In the genomic region with DNA sequence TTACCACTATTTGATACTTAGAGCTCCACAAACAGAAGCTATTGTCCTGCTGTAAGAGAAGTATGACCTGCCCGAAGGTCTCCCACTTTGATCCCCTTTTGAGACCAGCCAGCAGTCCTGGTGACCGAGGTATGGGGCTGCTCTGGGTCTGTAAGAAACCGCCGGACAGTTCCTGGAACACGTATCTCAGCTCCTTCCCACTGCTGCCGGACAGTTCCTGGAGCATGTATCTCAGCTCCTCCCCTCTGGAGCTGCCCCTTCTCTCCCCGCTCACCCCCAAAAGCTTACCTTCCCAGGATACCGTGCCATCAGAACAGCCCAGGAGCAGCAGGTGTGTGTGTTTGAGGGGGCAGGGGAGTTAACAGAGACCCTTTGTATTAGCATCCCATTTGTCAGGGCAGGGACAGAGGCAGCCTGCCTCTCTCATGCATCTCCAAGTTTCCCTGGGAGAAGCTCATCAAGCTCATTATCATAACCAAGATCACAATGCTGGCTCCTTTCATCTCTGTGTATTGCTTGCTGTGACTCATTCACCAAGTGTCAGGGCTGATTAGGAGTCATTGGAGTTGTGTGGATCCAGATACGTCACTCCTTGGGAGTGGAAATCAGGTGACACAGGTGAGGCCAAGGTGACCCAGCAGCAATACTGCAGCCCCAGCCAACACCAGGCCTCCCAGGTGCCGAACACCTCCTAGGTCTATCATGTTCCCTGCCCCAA, we compare ENCODE assay signal across 16 cellular contexts. TPM values are rescaled to one million over a fixed set of nuclear protein-coding genes. Genes with fewer than 3 reads are reported as not detected.
DNase-seq lines count a peak whose midpoint lies in the region; ATAC-seq and TF ChIP-seq lines count a peak whose summit lies in the region.
"Had no signal": no experiment of that assay in that cellular context is flagged by ENCODE, and none has a peak within 500 bp of the region (broad histone marks: within the 10 kb centered on the region; RNA-seq: fewer than 3 reads in every experiment).

No MANE protein-coding gene starts in this region.

- TF ChIP-seq POLR2A in IMR-90 (IDR thresholded peaks at IDR 0.05; ENCODE audit: low read depth, low read length) (no peak), uterus (IDR thresholded peaks at IDR 0.05) (no peak)

- H3K27me3 Mint-ChIP-seq in brain = no peaks in the 10 kb centered on the region

- H3K9me1 ChIP-seq in IMR-90 (ENCODE audit: insufficient read depth, low read length) = peaks cover 22% of the 10 kb centered on the region

- H2AK9ac ChIP-seq in IMR-90 (replicated peaks; ENCODE audit: low read depth, low read length, poor library complexity) = no peak overlapping the region

- H3K27ac ChIP-seq in IMR-90 (ENCODE audit: insufficient read depth, low read length) (no peak overlapping the region), uterus (peak overlapping the region; percentile 71 to 74)
- H3K27ac ChIP-seq in effector memory CD4-positive, alpha-beta T cell (ENCODE audit: insufficient read depth, low read length, poor library complexity, severe bottlenecking) = no peak overlapping the region
- H3K27ac ChIP-seq: ascending aorta; BLaER1 treated with 17β-estradiol and CSF1 and Interleukin-3, amounts not matched to agents 10 nM and 100 nM; parathyroid adenoma; VCaP had no signal

- no TSS peak for BruUV-seq in IMR-90 (replicated peaks; lab: Mats Ljungman, UMichigan)

- no peak overlapping the region for H3K56ac ChIP-seq in IMR-90 (ENCODE audit: extremely low read depth, insufficient read depth, low read length)

- no peak overlapping the region for H3K18ac ChIP-seq in IMR-90 (ENCODE audit: low read depth, low read length)

- no peak overlapping the region for H2AFZ ChIP-seq in IMR-90 (replicated peaks; ENCODE audit: low read length, poor library complexity)
- H2AFZ ChIP-seq: parathyroid adenoma had no signal

- no peak for TF ChIP-seq CTCF in IMR-90 (conservative IDR thresholded peaks at IDR 0.05; ENCODE audit: low read depth, low read length)
- no peak for TF ChIP-seq CTCF in brain (conservative IDR thresholded peaks at IDR 0.05)
- TF ChIP-seq CTCF in uterus (IDR thresholded peaks at IDR 0.05) = no peak

- DNase-seq in IMR-90 (no peak), kidney tubule cell (ENCODE audit: low spot score) (peak; percentile 75), uterus (no peak), NCI-H510A (lab: John Stamatoyannopoulos, UW) (no peak), cerebellum (ENCODE audit: low spot score) (no peak)
- no peak for DNase-seq in effector memory CD4-positive, alpha-beta T cell
- DNase-seq: activated effector memory CD4-positive, alpha-beta T cell treated with anti-CD3 and anti-CD28 coated beads, Interleukin-2, amount 50 U/mL, for 16 hours; dermis blood vessel endothelial cell; hypothalamus had no signal

- peaks cover 0 to 9% of the 10 kb centered on the region in 2 experiments; a peak in 2 of 4 replicates for H3K79me1 ChIP-seq in IMR-90 (ENCODE audit: low read depth in 1 of 2, low read length in 2 of 2)

- POLR2A ChIA-PET in IMR-90 (lab: Charles Lee; ENCODE audit: unreplicated experiment) = no interaction called here

- H3K4me1 Mint-ChIP-seq in brain = peaks cover 98% of the 10 kb centered on the region

- H3K9me3 ChIP-seq in IMR-90 (ENCODE audit: control insufficient read depth, insufficient read depth, low read length) (no peaks in the 10 kb centered on the region), uterus (no peaks in the 10 kb centered on the region)
- no peaks in the 10 kb centered on the region for H3K9me3 ChIP-seq in effector memory CD4-positive, alpha-beta T cell (ENCODE audit: control insufficient read depth, low read length)
- H3K9me3 ChIP-seq: ascending aorta; BLaER1 treated with 17β-estradiol and CSF1 and Interleukin-3, amounts not matched to agents 10 nM and 100 nM had no signal

- H3K4me2 ChIP-seq in IMR-90 (ENCODE audit: low read depth, low read length) = no peak overlapping the region
- H3K4me2 ChIP-seq: BLaER1 treated with 17β-estradiol and CSF1 and Interleukin-3, amounts not matched to agents 10 nM and 100 nM had no signal

- peak overlapping the region; percentile 76 for H2AK5ac ChIP-seq in IMR-90 (ENCODE audit: low read depth, low read length)

- H3K27me3 ChIP-seq in IMR-90 (ENCODE audit: control insufficient read depth, insufficient read depth, low read length) (no peaks in the 10 kb centered on the region), uterus (no peaks in the 10 kb centered on the region)
- H3K27me3 ChIP-seq in effector memory CD4-positive, alpha-beta T cell (replicated peaks; ENCODE audit: control insufficient read depth, insufficient read depth, low read length, poor library complexity, severe bottlenecking) = no peaks in the 10 kb centered on the region
- H3K27me3 ChIP-seq: ascending aorta; BLaER1 treated with 17β-estradiol and CSF1 and Interleukin-3, amounts not matched to agents 10 nM and 100 nM had no signal

- no peak overlapping the region for H4K8ac ChIP-seq in IMR-90 (ENCODE audit: low read depth in 2 of 2, low read length in 2 of 2)

- no peak for ATAC-seq in IMR-90 (ENCODE audit: low read depth)
- ATAC-seq: GM12878 had no signal

- H4K5ac ChIP-seq in IMR-90 (ENCODE audit: low read depth, low read length) = no peak overlapping the region

- peaks cover 0 to 7% (median 0%) of the 10 kb centered on the region in 5 experiments for H3K9me3 Mint-ChIP-seq in brain

- H3K36me3 ChIP-seq in IMR-90 (ENCODE audit: control insufficient read depth, insufficient read depth, low read length) (no peaks in the 10 kb centered on the region), uterus (no peaks in the 10 kb centered on the region)
- H3K36me3 ChIP-seq in effector memory CD4-positive, alpha-beta T cell (ENCODE audit: control insufficient read depth, insufficient read depth, low read length) = no peaks in the 10 kb centered on the region
- H3K36me3 ChIP-seq: ascending aorta; BLaER1 treated with 17β-estradiol and CSF1 and Interleukin-3, amounts not matched to agents 10 nM and 100 nM had no signal

- H3K4me1 ChIP-seq in IMR-90 (ENCODE audit: control insufficient read depth, insufficient read depth, low read length) (peaks cover 15% of the 10 kb centered on the region), uterus (peaks cover 0 to 6% of the 10 kb centered on the region in 2 donors)
- no peaks in the 10 kb centered on the region for H3K4me1 ChIP-seq in effector memory CD4-positive, alpha-beta T cell (ENCODE audit: control insufficient read depth, insufficient read depth, low read length, poor library complexity, severe bottlenecking)
- H3K4me1 ChIP-seq: parathyroid adenoma had no signal

- intact Hi-C loops in IMR-90 (cut with micrococcal nuclease) (no loop called here), uterus (cut with DNase I; ENCODE audit: low total_unique reads) (no loop called here)

- H3K4me3 ChIP-seq in IMR-90 (ENCODE audit: insufficient read depth, low read depth, low read length) (no peak overlapping the region), uterus (no peak overlapping the region)
- no peak overlapping the region for H3K4me3 ChIP-seq in effector memory CD4-positive, alpha-beta T cell (ENCODE audit: insufficient read depth, low read depth, low read length, poor library complexity, severe bottlenecking)
- H3K4me3 ChIP-seq: ascending aorta; BLaER1 treated with 17β-estradiol and CSF1 and Interleukin-3, amounts not matched to agents 10 nM and 100 nM; GM12878 had no signal

- dilution Hi-C loops in IMR-90 (cut with HindIII; ENCODE audit: low sequenced_read_pairs, unreplicated experiment) = no loop called here

- H3K23ac ChIP-seq in IMR-90 (ENCODE audit: low read depth, low read length) = no peak overlapping the region

- CTCF ChIA-PET in IMR-90 (lab: Yijun Ruan, JAX) = no interaction called here

- H2BK15ac ChIP-seq in IMR-90 (ENCODE audit: low read depth, low read length) = no peak overlapping the region

- H3K27ac Mint-ChIP-seq in brain = peak overlapping the region; percentile 70 to 96 (median 92)

- no peak overlapping the region for H2BK120ac ChIP-seq in IMR-90 (ENCODE audit: low read depth, low read length)

- no peak overlapping the region; the same call in 1 of the 2 replicates for H2BK20ac ChIP-seq in IMR-90 (ENCODE audit: low read depth, low read length)

- no peaks in the 10 kb centered on the region for H4K20me1 ChIP-seq in IMR-90 (ENCODE audit: insufficient read depth, low read length)
- H4K20me1 ChIP-seq: BLaER1 treated with 17β-estradiol and CSF1 and Interleukin-3, amounts not matched to agents 10 nM and 100 nM had no signal

- TF ChIP-seq RAD21 in IMR-90 (IDR thresholded peaks at IDR 0.05; ENCODE audit: low read length) = no peak

- H2BK5ac ChIP-seq in IMR-90 (ENCODE audit: low read depth, low read length, poor library complexity, severe bottlenecking) = no peak overlapping the region

- no peaks in the 10 kb centered on the region for H3K36me3 Mint-ChIP-seq in brain

- peak overlapping the region in 2 of 5 experiments; percentile 47 to 66 for H3K4me3 Mint-ChIP-seq in brain

- WGBS in IMR-90 (ENCODE audit: extremely low coverage in 2 of 2, insufficient read length in 1 of 2), 2 experiments = 78% methylated on average over 4 of the region's 10 CpGs; no CpG with 5 or more reads in 1 of the 2 experiments

- H4K91ac ChIP-seq in IMR-90 (ENCODE audit: insufficient read depth, low read depth, low read length) = no peak overlapping the region; the same call in 1 of the 2 replicates

- no peak overlapping the region for H3K9ac ChIP-seq in IMR-90 (ENCODE audit: low read depth, low read length)
- H3K9ac ChIP-seq: parathyroid adenoma had no signal

- in situ Hi-C loops in IMR-90 (cut with MboI; ENCODE audit: low sequenced_read_pairs) = no loop called here

- H3K4ac ChIP-seq in IMR-90 (ENCODE audit: low read depth, low read length) = no peak overlapping the region

- peak overlapping the region; percentile 14; the same call in 1 of the 2 replicates for H3K14ac ChIP-seq in IMR-90 (replicated peaks; ENCODE audit: low read depth, low read length)

RNA-seq across cellular contexts. Expression of a gene that starts 25.3 kb away (rescaled TPM):
- total RNA-seq in IMR-90 (2012; rRNA removed) (not detected in 2 replicates), uterus (not detected), cerebellum (not detected)
- polyA plus RNA-seq in IMR-90 (2012; rRNA removed) (not detected in 2 replicates), brain (ENCODE audit: insufficient read depth, low read depth, low replicate concordance) (not detected)
- polyA plus RNA-seq in IMR-90 (2012; cell fraction: cytosol; rRNA removed) = not detected in 2 replicates
- not detected in 2 replicates for polyA plus RNA-seq in IMR-90 (2012; cell fraction: nucleus; rRNA removed; ENCODE audit: low replicate concordance)
- total RNA-seq: ascending aorta, dermis blood vessel endothelial cell, GM12878, temporal lobe had no signal
- polyA plus RNA-seq: GM12878 had no signal

RNA-seq across cellular contexts. Expression of a gene that starts 43.6 kb away (rescaled TPM):
- total RNA-seq in IMR-90 (2012; rRNA removed) = under 0.01 TPM in 1 of 2 replicates, not detected in the other
- polyA plus RNA-seq in IMR-90 (2012; rRNA removed) = 0.47 and 0.56 TPM in 2 replicates
- polyA plus RNA-seq in IMR-90 (2012; cell fraction: cytosol; rRNA removed) = 0.25 and 0.69 TPM in 2 replicates
- polyA plus RNA-seq in IMR-90 (2012; cell fraction: nucleus; rRNA removed; ENCODE audit: low replicate concordance) = 0.14 and 0.26 TPM in 2 replicates
- 13.3 TPM for polyA plus RNA-seq in brain (ENCODE audit: insufficient read depth, low read depth, low replicate concordance)
- 100 to 1,000 TPM in 1 of 4 donors, 10 to 100 TPM in 2, 1 to 10 TPM in 1; 6.2 to 117 (median 56.6) TPM for total RNA-seq in uterus
- 0.27 TPM for total RNA-seq in cerebellum
- total RNA-seq: dermis blood vessel endothelial cell had no signal

Comparison
In these comparisons a context has a peak if more than half of its experiments do, and no peak if none do; other contexts are left out.
1. H3K27ac ChIP-seq: peak in uterus (2 of 2); none in IMR-90 (single experiment) and effector memory CD4-positive, alpha-beta T cell (single experiment).